8 cellular contexts compared by ENCODE assay signal in genomic region chr20:53595018-53595378, GRCh38. TPM values are rescaled to one million over a fixed set of nuclear protein-coding genes. Genes with fewer than 3 reads are reported as not detected.
DNase-seq lines count a peak whose midpoint lies in the region; ATAC-seq, FAIRE-seq and TF ChIP-seq lines count a peak whose summit lies in the region.

No MANE protein-coding gene starts in this region.

- DNase-seq in Caco-2 (no peak), epithelial cell of esophagus (ENCODE audit: low read depth) (no peak), pancreas (peak in 1 of 6 donors; percentile 1), NCI-H1417 treated with DMSO at 0.1 percent for 48 hours (lab: John Stamatoyannopoulos, UW) (no peak)
- DNase-seq in effector CD4-positive, alpha-beta T cell, result no peak
- DNase-seq in stimulated activated CD4-positive, alpha-beta T cell treated with anti-CD3 and anti-CD28 coated beads, Interleukin-1b, Interleukin-23, amount 100 ng/mL, for 48 hours, result no peak

- POLR2A ChIA-PET in Caco-2 (lab: Charles Lee), result interaction anchor here (0.6 to 1.3 kb wide), 3 partner anchors 18 to 82 kb away, joined by 3 to 10 read pairs (median 8); no protein-coding TSS in a partner anchor

- H3K9me3 ChIP-seq in Caco-2, result no peaks in the 10 kb centered on the region
- no peaks in the 10 kb centered on the region for H3K9me3 ChIP-seq in OCI-LY3 (ENCODE audit: insufficient read depth, low read length)
- no peaks in the 10 kb centered on the region for H3K9me3 ChIP-seq in pancreas

- H3K9me3 Mint-ChIP-seq in Caco-2 (ENCODE audit: unreplicated experiment), result no peaks in the 10 kb centered on the region

- WGBS in pancreas, 2 donors, result 3 to 4% methylated on average over 7 of the region's 7 CpGs

- peak overlapping the region; percentile 85 for H2AFZ ChIP-seq in OCI-LY3 (ENCODE audit: low read depth, low read length)

- H3K4me2 ChIP-seq in OCI-LY3 (ENCODE audit: low read length), result peak overlapping the region; percentile 76

- intact Hi-C loops in Caco-2 (cut with micrococcal nuclease; ENCODE audit: unreplicated experiment) (loop anchor here (2.0 kb wide), 3 partner anchors 58 to 170 kb away; no protein-coding TSS in a partner anchor), pancreas (cut with DNase I) (no loop called here)

- H3K27ac Mint-ChIP-seq in Caco-2 (ENCODE audit: unreplicated experiment), result peak overlapping the region; percentile 56

- no peaks in the 10 kb centered on the region for H3K36me3 ChIP-seq in Caco-2 (ENCODE audit: control insufficient read depth, insufficient read depth, low read length)
- no peaks in the 10 kb centered on the region for H3K36me3 ChIP-seq in OCI-LY3 (replicated peaks; ENCODE audit: low read depth, low read length)
- no peaks in the 10 kb centered on the region for H3K36me3 ChIP-seq in pancreas

- ATAC-seq in pancreas, result no peak
- no peak for ATAC-seq in esophagus mucosa

- H3K4me3 ChIP-seq in Caco-2 (ENCODE audit: low read depth, low read length) (peak overlapping the region; percentile 57), OCI-LY3 (ENCODE audit: low read length) (peak overlapping the region; percentile 81), epithelial cell of esophagus (ENCODE audit: low read length) (peak overlapping the region; percentile 58), pancreas (peak overlapping the region in 3 of 4 donors; percentile 29 to 81 (median 67))

- H3K4me3 Mint-ChIP-seq in Caco-2 (ENCODE audit: unreplicated experiment), result peak overlapping the region; percentile 74

- H3K36me3 Mint-ChIP-seq in Caco-2 (ENCODE audit: insufficient read depth, unreplicated experiment), result peaks cover 5% of the 10 kb centered on the region

- peaks cover 36% of the 10 kb centered on the region for H3K79me2 ChIP-seq in OCI-LY3 (ENCODE audit: low read length)

- no peaks in the 10 kb centered on the region for H4K20me1 ChIP-seq in OCI-LY3 (ENCODE audit: insufficient read depth, low read length)

- FAIRE-seq in pancreas (lab: Jason Lieb, UNC), result peak; percentile 9

- H3K4me1 ChIP-seq in Caco-2 (peaks cover 31% of the 10 kb centered on the region), OCI-LY3 (ENCODE audit: low read length) (peaks cover 24% of the 10 kb centered on the region), pancreas (peaks cover 0 to 20% (median 12%) of the 10 kb centered on the region in 3 donors)

- H3K9ac ChIP-seq in OCI-LY3 (ENCODE audit: low read length), result peak overlapping the region; percentile 84

- TF ChIP-seq CTCF in Caco-2 (IDR thresholded peaks at IDR 0.05; ENCODE audit: insufficient read depth in 1 of 2, low read depth in 1 of 2, low read length in 1 of 2, severe bottlenecking in 1 of 2, unreplicated experiment in 1 of 2) (no peak), OCI-LY3 (IDR thresholded peaks at IDR 0.05; ENCODE audit: low read depth, low read length) (no peak), epithelial cell of esophagus (IDR thresholded peaks at IDR 0.05; ENCODE audit: insufficient read depth, low read depth, low read length, missing control alignments) (no peak), pancreas (IDR thresholded peaks at IDR 0.05) (no peak)

- no peaks in the 10 kb centered on the region for H3K27me3 Mint-ChIP-seq in Caco-2 (ENCODE audit: insufficient read depth, unreplicated experiment)

- peaks cover 42% of the 10 kb centered on the region for H3K4me1 Mint-ChIP-seq in Caco-2 (ENCODE audit: low read depth, unreplicated experiment)

- H3K27me3 ChIP-seq in Caco-2 (replicated peaks; ENCODE audit: control insufficient read depth, insufficient read depth, low read length) (no peaks in the 10 kb centered on the region), OCI-LY3 (ENCODE audit: low read depth, low read length) (no peaks in the 10 kb centered on the region; the same call in 1 of the 2 replicates), pancreas (no peaks in the 10 kb centered on the region)

- TSS peak; percentile 72 for BruUV-seq in Caco-2 (replicated peaks; lab: Mats Ljungman, UMichigan)

- H3K27ac ChIP-seq in OCI-LY3 (ENCODE audit: low read length), result peak overlapping the region; percentile 55
- peak overlapping the region; percentile 74 to 100 (median 87) for H3K27ac ChIP-seq in pancreas

- CTCF ChIA-PET in Caco-2 (lab: Charles Lee), result interaction anchor here (0.9 to 2.0 kb wide), 7 partner anchors 15 to 271 kb away, joined by 3 to 15 read pairs (median 5); no protein-coding TSS in a partner anchor

RNA-seq across cellular contexts. Expression of gene ZNF217, which starts 1.4 kb away (rescaled TPM):
- 65.5 and 73.2 TPM in 2 replicates for total RNA-seq in Caco-2 (2022)
- total RNA-seq in pancreas, result 10 to 100 TPM; 10.2 to 29.5 (median 13.4) TPM
- polyA plus RNA-seq in pancreas, result 1 to 10 TPM; 4.2 to 5.1 TPM
- 30.4 TPM for total RNA-seq in esophagus mucosa
